ENCODE assay signal across 9 cellular contexts in genomic region chr14:74945261-74945851, GRCh38. TPM values are rescaled to one million over a fixed set of nuclear protein-coding genes. Genes with fewer than 3 reads are reported as not detected.
DNase-seq lines count a peak whose midpoint lies in the region; ATAC-seq and TF ChIP-seq lines count a peak whose summit lies in the region.
"Had no signal": no experiment of that assay in that cellular context is flagged by ENCODE, and none has a peak within 500 bp of the region (broad histone marks: within the 10 kb centered on the region; RNA-seq: fewer than 3 reads in every experiment).

No MANE protein-coding gene starts in this region.

- H3K27ac Mint-ChIP-seq in activated T-cell treated with anti-CD3 and anti-CD28 coated beads, Interleukin-2, amount 50 U/mL, for 24 hours = no peak overlapping the region
- H3K27ac Mint-ChIP-seq in chondrocyte (ENCODE audit: unreplicated experiment) = no peak overlapping the region

- peaks cover 28% of the 10 kb centered on the region for H3K4me1 Mint-ChIP-seq in activated T-cell treated with anti-CD3 and anti-CD28 coated beads, Interleukin-2, amount 50 U/mL, for 24 hours (ENCODE audit: low read depth)
- H3K4me1 Mint-ChIP-seq in chondrocyte (ENCODE audit: low read depth) = peaks cover 16% of the 10 kb centered on the region

- TF ChIP-seq CTCF in chondrocyte (IDR thresholded peaks at IDR 0.05) = peak; percentile 75

- H3K9me3 Mint-ChIP-seq in activated T-cell treated with anti-CD3 and anti-CD28 coated beads, Interleukin-2, amount 50 U/mL, for 24 hours = no peaks in the 10 kb centered on the region
- no peaks in the 10 kb centered on the region for H3K9me3 Mint-ChIP-seq in chondrocyte (ENCODE audit: low read depth)
- H3K9me3 Mint-ChIP-seq: activated naive CD8-positive, alpha-beta T cell treated with anti-CD3 and anti-CD28 coated beads, Interleukin-2, amount 10 ng/mL, durations not matched to agents 7 days and 5 days had no signal

- ATAC-seq in GM19035 (IDR thresholded peaks at IDR 0.05; ENCODE audit: unreplicated experiment) = no peak

- peak; percentile 57 to 58 for DNase-seq in activated T-cell treated with anti-CD3 and anti-CD28 coated beads, Interleukin-2, amount 50 U/mL, for 48 hours
- DNase-seq in activated T-cell treated with anti-CD3 and anti-CD28 coated beads, Interleukin-2, amount 50 U/mL, for 24 hours = no peak
- DNase-seq in MV-4-11 (lab: John Stamatoyannopoulos, UW) = peak; percentile 22
- DNase-seq in chondrocyte (ENCODE audit: low spot score) = no peak
- peak; percentile 79 for DNase-seq in posterior vena cava (ENCODE audit: low spot score)
- no peak for DNase-seq in NCI-H510A treated with DMSO at 0.1 percent for 48 hours (lab: John Stamatoyannopoulos, UW)
- DNase-seq in cerebellum (ENCODE audit: low spot score) = no peak
- DNase-seq: activated naive CD8-positive, alpha-beta T cell treated with anti-CD3 and anti-CD28 coated beads, Interleukin-2, amount 10 ng/mL, durations not matched to agents 7 days and 5 days had no signal

- intact Hi-C loops in posterior vena cava (cut with DNase I) = no loop called here

- H3K27me3 Mint-ChIP-seq in activated T-cell treated with anti-CD3 and anti-CD28 coated beads, Interleukin-2, amount 50 U/mL, for 24 hours = no peaks in the 10 kb centered on the region
- H3K27me3 Mint-ChIP-seq in chondrocyte (ENCODE audit: low read depth) = no peaks in the 10 kb centered on the region
- H3K27me3 Mint-ChIP-seq: activated naive CD8-positive, alpha-beta T cell treated with anti-CD3 and anti-CD28 coated beads, Interleukin-2, amount 10 ng/mL, durations not matched to agents 7 days and 5 days had no signal

- no peaks in the 10 kb centered on the region for H3K36me3 Mint-ChIP-seq in activated T-cell treated with anti-CD3 and anti-CD28 coated beads, Interleukin-2, amount 50 U/mL, for 24 hours (ENCODE audit: low read depth)
- no peaks in the 10 kb centered on the region for H3K36me3 Mint-ChIP-seq in chondrocyte (ENCODE audit: low read depth)
- H3K36me3 Mint-ChIP-seq: activated naive CD8-positive, alpha-beta T cell treated with anti-CD3 and anti-CD28 coated beads, Interleukin-2, amount 10 ng/mL, durations not matched to agents 7 days and 5 days had no signal

- H3K4me3 Mint-ChIP-seq in activated T-cell treated with anti-CD3 and anti-CD28 coated beads, Interleukin-2, amount 50 U/mL, for 24 hours = no peak overlapping the region
- no peak overlapping the region for H3K4me3 Mint-ChIP-seq in chondrocyte (ENCODE audit: unreplicated experiment)

RNA-seq across cellular contexts. Expression of gene PGF, which starts 10.0 kb away (rescaled TPM):
- 2.0 to 3.2 TPM (median 2.3 TPM) in 3 replicates for total RNA-seq in chondrocyte
- 10 to 100 TPM in 1 of 2 donors, 1 to 10 TPM in 1; 7.7 to 11.2 TPM for total RNA-seq in posterior vena cava
- total RNA-seq in cerebellum = 4.4 TPM

RNA-seq across cellular contexts. Expression of gene RPS6KL1, which starts 22.3 kb away (rescaled TPM):
- total RNA-seq in chondrocyte = 0.82 to 6.5 TPM (median 5.8 TPM) in 3 replicates
- total RNA-seq in posterior vena cava = 10 to 100 TPM in 1 of 2 donors, 1 to 10 TPM in 1; 9.6 to 17.0 TPM
- total RNA-seq in cerebellum = 42.4 TPM

RNA-seq across cellular contexts. Expression of gene EIF2B2, which starts 57.4 kb away (rescaled TPM):
- total RNA-seq in chondrocyte (35.7 to 38.4 TPM (median 37.1 TPM) in 3 replicates), posterior vena cava (10 to 100 TPM; 22.3 to 29.5 TPM), cerebellum (28.0 TPM)

Comparison
In these comparisons a context has a peak if more than half of its experiments do, and no peak if none do; other contexts are left out.
1. DNase-seq: peak in activated T-cell treated with anti-CD3 and anti-CD28 coated beads, Interleukin-2, amount 50 U/mL, for 48 hours (2 of 2), MV-4-11 (single experiment) and posterior vena cava (single experiment); none in activated T-cell treated with anti-CD3 and anti-CD28 coated beads, Interleukin-2, amount 50 U/mL, for 24 hours (single experiment), chondrocyte (single experiment), NCI-H510A treated with DMSO at 0.1 percent for 48 hours (single experiment) and cerebellum (single experiment).